ENCODE assay signal across 9 cellular contexts in genomic region chr11:14264966-14265365, GRCh38.
"Had no signal": no experiment of that assay in that cellular context is flagged by ENCODE, and none has a peak within 500 bp of the region (broad histone marks: within the 10 kb centered on the region; RNA-seq: fewer than 3 reads in every experiment).

No MANE protein-coding gene starts in this region.

- H3K27ac Mint-ChIP-seq: GM23338, HFFc6 had no signal

- H3K9me3 Mint-ChIP-seq: HFFc6, IgD-negative memory B cell had no signal

- H3K9me3 ChIP-seq: HAP-1 had no signal

- H3K4me3 ChIP-seq: GM23338, HAP-1 had no signal

- H3K36me3 ChIP-seq: HAP-1 had no signal

- H3K36me3 Mint-ChIP-seq: IgD-negative memory B cell had no signal

- H3K4me1 ChIP-seq: HAP-1 had no signal

- H3K4me3 Mint-ChIP-seq: GM23338, HFFc6, IgD-negative memory B cell had no signal

- H2AFZ ChIP-seq: GM23338 had no signal

- H3K27me3 Mint-ChIP-seq: IgD-negative memory B cell had no signal

- FAIRE-seq: HepG2 had no signal

- ATAC-seq: GM23338, HCT116, HepG2 had no signal

- H3K27ac ChIP-seq: HL-60 had no signal

- H3K4me2 ChIP-seq: GM23338 had no signal

- DNase-seq: H7, HFFc6, KBM-7 had no signal
